15 cellular contexts compared by ENCODE assay signal in genomic region chr14:81330619-81331122, GRCh38.
"Had no signal": no experiment of that assay in that cellular context is flagged by ENCODE, and none has a peak within 500 bp of the region (broad histone marks: within the 10 kb centered on the region; RNA-seq: fewer than 3 reads in every experiment).

No MANE protein-coding gene starts in this region.

- H3K4me3 Mint-ChIP-seq: activated T-cell treated with anti-CD3 and anti-CD28 coated beads, Interleukin-2, amount 50 U/mL, for 24 hours; natural killer cell; T-helper 17 cell had no signal

- H3K9me3 ChIP-seq: mucosa of descending colon, upper lobe of right lung had no signal

- H3K27me3 ChIP-seq: upper lobe of right lung had no signal

- DNase-seq: activated effector memory CD4-positive, alpha-beta T cell treated with Interleukin-2 at 50 U/mL for 16 hours; activated T-cell treated with anti-CD3 and anti-CD28 coated beads, Interleukin-2, amount 50 U/mL, for 24 hours; effector CD4-positive, alpha-beta T cell; glutamatergic neuron; mucosa of descending colon; natural killer cell; posterior cingulate gyrus; right cardiac atrium; stimulated activated CD4-positive, alpha-beta T cell treated with anti-CD3 and anti-CD28 coated beads, Interleukin-2, amount 100 ng/mL, for 24 hours; stimulated activated naive CD4-positive, alpha-beta T cell; T-helper 17 cell; upper lobe of right lung had no signal

- H3K36me3 Mint-ChIP-seq: activated naive CD4-positive, alpha-beta T cell treated with anti-CD3 and anti-CD28 coated beads, Interleukin-2, amount 50 U/mL, for 72 hours; natural killer cell had no signal

- H3K36me3 ChIP-seq: upper lobe of right lung had no signal

- H3K9me3 Mint-ChIP-seq: activated naive CD4-positive, alpha-beta T cell treated with anti-CD3 and anti-CD28 coated beads, Interleukin-2, amount 50 U/mL, for 72 hours; activated T-cell treated with anti-CD3 and anti-CD28 coated beads, Interleukin-2, amount 50 U/mL, for 24 hours; natural killer cell had no signal

- ATAC-seq: activated naive CD4-positive, alpha-beta T cell treated with anti-CD3 and anti-CD28 coated beads, Interleukin-2, amount 50 U/mL, for 72 hours; left lobe of liver; mucosa of descending colon; natural killer cell; right cardiac atrium; T-helper 17 cell; upper lobe of right lung had no signal

- H3K4me3 ChIP-seq: coronary artery, mucosa of descending colon, upper lobe of right lung had no signal

- H3K4me1 ChIP-seq: upper lobe of right lung had no signal

- H3K4me1 Mint-ChIP-seq: natural killer cell, T-helper 17 cell had no signal

- H3K27ac Mint-ChIP-seq: activated naive CD4-positive, alpha-beta T cell treated with anti-CD3 and anti-CD28 coated beads, Interleukin-2, amount 50 U/mL, for 72 hours; activated T-cell treated with anti-CD3 and anti-CD28 coated beads, Interleukin-2, amount 50 U/mL, for 24 hours; natural killer cell; T-helper 17 cell had no signal

- H3K27ac ChIP-seq: coronary artery, upper lobe of right lung had no signal
